In the genomic region with DNA sequence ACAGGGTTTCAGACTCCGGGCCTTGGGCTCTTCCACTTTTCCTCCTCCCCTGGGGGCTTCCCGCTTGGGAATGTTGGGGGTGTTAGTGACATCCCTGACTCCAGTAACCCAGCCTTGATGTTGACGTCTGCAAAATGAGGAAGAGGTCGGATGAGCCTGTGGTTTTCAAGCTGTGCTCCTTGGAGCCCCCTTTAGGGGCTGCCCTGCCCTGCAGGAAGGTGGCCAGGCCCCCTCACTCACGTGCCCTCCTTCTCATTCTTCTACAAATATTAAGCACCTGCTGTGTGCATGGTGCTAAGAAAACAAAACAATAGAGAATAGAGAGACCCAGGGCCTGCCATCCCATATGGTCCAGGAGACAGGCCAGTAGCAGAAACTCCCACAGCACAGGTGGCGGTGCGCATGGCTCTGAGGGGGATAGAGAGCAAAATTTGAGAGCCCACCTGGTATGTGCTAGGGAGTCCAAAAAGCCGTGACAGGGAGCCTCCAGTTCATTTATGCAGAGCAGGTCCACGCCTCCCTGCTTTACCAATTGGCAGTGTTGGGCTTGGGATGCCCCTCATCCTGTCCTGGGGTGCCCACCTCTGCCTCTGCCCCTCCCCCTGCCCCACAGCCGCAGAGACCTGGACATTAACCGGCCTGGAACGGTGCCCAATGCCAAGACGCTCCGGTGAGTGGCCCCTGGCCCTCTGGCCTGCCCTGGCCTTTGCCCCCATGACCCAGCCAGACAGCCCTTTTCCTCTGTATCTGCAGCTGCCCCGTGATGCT, we compare ENCODE assay signal across 1 cellular context.
TF ChIP-seq lines count a peak whose summit lies in the region.

No MANE protein-coding gene starts in this region.

TF ChIP-seq in GM23338, 12 proteins besides CTCF, POLR2A, EP300 and RAD21 (continued from another document):
- no peak for TF ChIP-seq POLR2AphosphoS5 (IDR thresholded peaks at IDR 0.05; ENCODE audit: low read depth)
- TF ChIP-seq EZH2phosphoT487 (IDR thresholded peaks at IDR 0.05; ENCODE audit: unreplicated experiment): no peak
